8 cellular contexts compared by ENCODE assay signal in genomic region chr2:200864206-200864976, GRCh38. TPM values are rescaled to one million over a fixed set of nuclear protein-coding genes. Genes with fewer than 3 reads are reported as not detected.
DNase-seq lines count a peak whose midpoint lies in the region; ATAC-seq and TF ChIP-seq lines count a peak whose summit lies in the region.

Gene CLK1, minus strand, starts transcription at chr2:200864658. Its CDS starts 2,796 bp downstream, at chr2:200861862.

- H3K4me3 ChIP-seq in AG04449 (ENCODE audit: low read depth, low read length) (peak within 1 kb of the TSS; percentile 93), WERI-Rb-1 (ENCODE audit: low read depth, low read length) (peak within 1 kb of the TSS; percentile 70), breast epithelium (peak within 1 kb of the TSS; percentile 90 to 99 (median 95)), iPS-20b (ENCODE audit: low read length) (peak within 1 kb of the TSS; percentile 100), skin epidermis (peak within 1 kb of the TSS; percentile 67 to 100 (median 82))

- H3K27ac ChIP-seq in WERI-Rb-1 (peak within 1 kb of the TSS; percentile 99), breast epithelium (peak within 1 kb of the TSS; percentile 100), iPS-20b (ENCODE audit: low read length) (peak within 1 kb of the TSS; percentile 98), skin epidermis (peak within 1 kb of the TSS; percentile 96 to 100 (median 100))

- peak within 1 kb of the TSS; percentile 100 for H3K9ac ChIP-seq in iPS-20b (ENCODE audit: low read depth, low read length)

- intact Hi-C loops in breast epithelium (cut with DNase I; ENCODE audit: low total_unique reads) = loop anchor here (10.0 kb wide), 1 partner anchor 50 kb away; the partner anchor contains the start of gene BZW1

- peak; percentile 98 for TF ChIP-seq POLR2A in breast epithelium (IDR thresholded peaks at IDR 0.05)

- CTCF ChIA-PET in AG04449 (lab: Yijun Ruan, JAX) = interaction anchor here (0.9 to 1.8 kb wide), 6 partner anchors 9 to 368 kb away, joined by 3 to 17 read pairs (median 3); partner anchors contain the start of genes NIF3L1 and PPIL3

- H3K36me3 ChIP-seq in WERI-Rb-1 = peaks cover 43% of the 10 kb centered on the region
- no peaks in the 10 kb centered on the region for H3K36me3 ChIP-seq in breast epithelium
- H3K36me3 ChIP-seq in iPS-20b (ENCODE audit: insufficient read depth, low read depth, low read length) = peaks cover 26% of the 10 kb centered on the region

- peak; percentile 88 for ATAC-seq in GM18909 (IDR thresholded peaks at IDR 0.05; ENCODE audit: poor library complexity, unreplicated experiment)
- ATAC-seq in HG03159 (IDR thresholded peaks at IDR 0.05; ENCODE audit: unreplicated experiment) = peak; percentile 74

- H3K4me1 ChIP-seq in breast epithelium (peaks cover under 1 to 3% of the 10 kb centered on the region in 2 donors), iPS-20b (ENCODE audit: insufficient read depth, low read length) (peaks cover 7% of the 10 kb centered on the region)

- no peaks in the 10 kb centered on the region for H3K27me3 ChIP-seq in WERI-Rb-1 (ENCODE audit: insufficient read depth, low read depth, severe bottlenecking)
- H3K27me3 ChIP-seq in breast epithelium = no peaks in the 10 kb centered on the region
- H3K27me3 ChIP-seq in iPS-20b (ENCODE audit: insufficient read depth, low read length) = no peaks in the 10 kb centered on the region

- no peak for TF ChIP-seq CTCF in AG04449 (IDR thresholded peaks at IDR 0.05; ENCODE audit: insufficient read depth, low read length, missing control alignments)
- no peak for TF ChIP-seq CTCF in WERI-Rb-1 (IDR thresholded peaks at IDR 0.05; ENCODE audit: low read depth, low read length)
- TF ChIP-seq CTCF in breast epithelium (IDR thresholded peaks at IDR 0.05) = no peak

- POLR2A ChIA-PET in AG04449 (lab: Yijun Ruan, JAX) = interaction anchor here (0.6 to 2.0 kb wide), 16 partner anchors 9 to 370 kb away, joined by 3 to 19 read pairs (median 4); partner anchors contain the start of genes BZW1, NIF3L1 and PPIL3

- DNase-seq in AG04449 (ENCODE audit: low read depth, low spot score) (no peak), NCI-H2227 (lab: John Stamatoyannopoulos, UW; ENCODE audit: unreplicated experiment) (peak; percentile 98), WERI-Rb-1 (peak; percentile 95), breast epithelium (ENCODE audit: low spot score in 2 of 2) (peak; percentile 95 to 97)

- H3K9me3 ChIP-seq in WERI-Rb-1 (ENCODE audit: severe bottlenecking) = no peaks in the 10 kb centered on the region
- H3K9me3 ChIP-seq in breast epithelium = no peaks in the 10 kb centered on the region
- H3K9me3 ChIP-seq in iPS-20b (ENCODE audit: insufficient read depth, low read depth, low read length) = no peaks in the 10 kb centered on the region

RNA-seq across cellular contexts. Expression of gene CLK1, which starts in this region (rescaled TPM):
- 100 to 1,000 TPM; 124 to 350 (median 237) TPM for total RNA-seq in breast epithelium
